ENCODE assay signal across 24 cellular contexts in the genomic region with DNA sequence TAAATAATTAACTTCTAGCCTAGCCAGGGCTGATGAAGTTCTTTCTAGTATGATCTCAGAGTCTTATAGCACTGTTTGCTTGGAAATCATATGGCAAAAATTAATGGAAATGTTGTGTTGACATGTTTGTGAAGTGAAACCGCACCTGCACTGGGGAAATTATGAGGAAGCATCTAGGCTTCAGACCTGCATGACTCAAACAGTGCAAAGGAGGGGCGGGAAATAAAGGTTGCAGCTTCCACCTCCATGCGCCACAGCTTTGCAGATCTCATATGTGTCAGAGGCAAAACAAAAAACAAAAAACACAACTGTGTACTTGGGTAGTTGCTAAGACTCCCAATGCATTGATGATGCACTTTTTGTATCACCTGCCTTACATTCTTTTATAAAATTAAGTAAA.
"Had no signal": no experiment of that assay in that cellular context is flagged by ENCODE, and none has a peak within 500 bp of the region (broad histone marks: within the 10 kb centered on the region; RNA-seq: fewer than 3 reads in every experiment).

No MANE protein-coding gene starts in this region.

- FAIRE-seq: frontal cortex, keratinocyte, small intestine had no signal

- H3K9me3 ChIP-seq: colonic mucosa, esophagus squamous epithelium, lower lobe of right lung, ovary, right lobe of liver, stomach, thyroid gland, vagina had no signal

- H3K4me1 ChIP-seq: colonic mucosa, esophagus squamous epithelium, lower lobe of right lung, right lobe of liver, stomach, thyroid gland, vagina had no signal

- H3K36me3 ChIP-seq: colonic mucosa, esophagus squamous epithelium, lower lobe of right lung, ovary, right lobe of liver, stomach, thyroid gland, vagina had no signal

- H3K27ac ChIP-seq: colonic mucosa, esophagus squamous epithelium, lower lobe of right lung, ovary, right lobe of liver, stomach, thyroid gland, vagina had no signal

- ATAC-seq: left ventricle myocardium superior; lower lobe of right lung; natural killer cell; right lobe of liver; stimulated activated effector memory CD8-positive, alpha-beta T cell treated with anti-CD3 and anti-CD28 coated beads, Interleukin-12 subunit alpha, Interleukin-12 subunit beta, amount 100 ng/mL, for 72 hours had no signal

- H3K4me3 ChIP-seq: colonic mucosa, esophagus squamous epithelium, lower lobe of right lung, ovary, right lobe of liver, stomach, thyroid gland, vagina had no signal

- DNase-seq: colonic mucosa; effector CD8-positive, alpha-beta T cell; endodermal cell; erythroblast; esophagus squamous epithelium; head of caudate nucleus; left ventricle myocardium superior; lower lobe of right lung; natural killer cell; occipital lobe; ovary; posterior cingulate gyrus; right lobe of liver; small intestine; stimulated activated CD4-positive, alpha-beta T cell treated with anti-CD3 and anti-CD28 coated beads, Interleukin-15, amount 100 ng/mL, for 24 hours; stimulated activated CD4-positive, alpha-beta T cell treated with anti-CD3 and anti-CD28 coated beads, Interleukin-4, amount 100 ng/mL, for 24 hours; stimulated activated naive CD4-positive, alpha-beta T cell treated with Interleukin-2 at 50 U/mL for 16 hours; stomach; thyroid gland; trophoblast cell had no signal

- H3K27me3 ChIP-seq: colonic mucosa, esophagus squamous epithelium, ovary, right lobe of liver, stomach, thyroid gland, vagina had no signal
